In genomic region chr17:35731239-35731931, GRCh38 we compare ENCODE assay signal across 8 cellular contexts. TPM values are rescaled to one million over a fixed set of nuclear protein-coding genes. Genes with fewer than 3 reads are reported as not detected.
DNase-seq lines count a peak whose midpoint lies in the region; ATAC-seq and TF ChIP-seq lines count a peak whose summit lies in the region.

A gene with protein sequence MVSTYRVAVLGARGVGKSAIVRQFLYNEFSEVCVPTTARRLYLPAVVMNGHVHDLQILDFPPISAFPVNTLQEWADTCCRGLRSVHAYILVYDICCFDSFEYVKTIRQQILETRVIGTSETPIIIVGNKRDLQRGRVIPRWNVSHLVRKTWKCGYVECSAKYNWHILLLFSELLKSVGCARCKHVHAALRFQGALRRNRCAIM (plus strand): TSS chr17:35731639. CDS start chr17:35735185, 3,546 bp downstream.

- H3K27ac Mint-ChIP-seq in chondrocyte (ENCODE audit: unreplicated experiment) = no peak within 1 kb of the TSS

- no peak for ATAC-seq in HG03469 (IDR thresholded peaks at IDR 0.05; ENCODE audit: unreplicated experiment)

- DNase-seq in AG10803 (ENCODE audit: low read depth) (peak; percentile 22), HK-2 (ENCODE audit: unreplicated experiment) (peak; percentile 66), chondrocyte (ENCODE audit: low spot score) (no peak), kidney glomerular epithelial cell (lab: John Stamatoyannopoulos, UW) (peak; percentile 35), GOT3 (lab: John Stamatoyannopoulos, UW) (no peak)
- DNase-seq in stimulated activated CD4-positive, alpha-beta T cell treated with anti-CD3 and anti-CD28 coated beads, Interleukin-1b, Interleukin-23, amount 100 ng/mL, for 24 hours (ENCODE audit: low read depth in 4 of 4, low spot score in 1 of 4) = peak in 3 of 4 experiments; percentile 29 to 45 (median 40)

- no peaks in the 10 kb centered on the region for H3K36me3 Mint-ChIP-seq in chondrocyte (ENCODE audit: low read depth)

- peak within 1 kb of the TSS; percentile 80 for H3K4me3 Mint-ChIP-seq in chondrocyte (ENCODE audit: unreplicated experiment)

- TF ChIP-seq CTCF in AG10803 (conservative IDR thresholded peaks at IDR 0.05; ENCODE audit: low read length) (no peak), WI38 (IDR thresholded peaks at IDR 0.05; ENCODE audit: low read depth, low read length) (no peak), chondrocyte (IDR thresholded peaks at IDR 0.05) (no peak)

- peaks cover 38% of the 10 kb centered on the region for H3K4me1 Mint-ChIP-seq in chondrocyte (ENCODE audit: low read depth)

- no peaks in the 10 kb centered on the region for H3K27me3 Mint-ChIP-seq in chondrocyte (ENCODE audit: low read depth)

- H3K9me3 Mint-ChIP-seq in chondrocyte (ENCODE audit: low read depth) = no peaks in the 10 kb centered on the region

- H3K4me3 ChIP-seq in AG10803 (ENCODE audit: low read length) = peak within 1 kb of the TSS; percentile 57
- H3K4me3 ChIP-seq in WI38 (ENCODE audit: low read depth, low read length) = peak within 1 kb of the TSS; percentile 58

RNA-seq across cellular contexts. Expression of the gene that starts here (rescaled TPM):
- 8.4 to 21.3 TPM (median 19.1 TPM) in 3 replicates for total RNA-seq in chondrocyte

Comparison
In these comparisons a context has a peak if more than half of its experiments do, and no peak if none do; other contexts are left out.
1. DNase-seq: peak in AG10803 (single experiment), HK-2 (single experiment), kidney glomerular epithelial cell (single experiment) and stimulated activated CD4-positive, alpha-beta T cell treated with anti-CD3 and anti-CD28 coated beads, Interleukin-1b, Interleukin-23, amount 100 ng/mL, for 24 hours (3 of 4); none in chondrocyte (single experiment) and GOT3 (single experiment).